ENCODE assay signal across 21 cellular contexts in genomic region chr17:59737324-59737723, GRCh38. TPM values are rescaled to one million over a fixed set of nuclear protein-coding genes. Genes with fewer than 3 reads are reported as not detected.
DNase-seq lines count a peak whose midpoint lies in the region; ATAC-seq and TF ChIP-seq lines count a peak whose summit lies in the region.
"Had no signal": no experiment of that assay in that cellular context is flagged by ENCODE, and none has a peak within 500 bp of the region (broad histone marks: within the 10 kb centered on the region; RNA-seq: fewer than 3 reads in every experiment).

No MANE protein-coding gene starts in this region.

- H3K4me3 Mint-ChIP-seq in activated naive CD8-positive, alpha-beta T cell treated with anti-CD3 and anti-CD28 coated beads, Interleukin-2, amount 50 U/mL, for 24 hours, result no peak overlapping the region
- H3K4me3 Mint-ChIP-seq in activated naive CD8-positive, alpha-beta T cell treated with anti-CD3 and anti-CD28 coated beads for 36 hours, result no peak overlapping the region
- no peak overlapping the region for H3K4me3 Mint-ChIP-seq in T-helper 17 cell
- H3K4me3 Mint-ChIP-seq in activated T-helper 17 cell treated with anti-CD3 and anti-CD28 coated beads, Interleukin-2, amount 50 U/mL, for 72 hours, result no peak overlapping the region
- H3K4me3 Mint-ChIP-seq in CD4-positive, alpha-beta memory T cell, result no peak overlapping the region
- H3K4me3 Mint-ChIP-seq: B cell; CD4-positive, CD25-positive, alpha-beta regulatory T cell; CD8-positive, alpha-beta memory T cell had no signal

- H3K27me3 ChIP-seq in testis (no peaks in the 10 kb centered on the region), body of pancreas (no peaks in the 10 kb centered on the region)
- H3K27me3 ChIP-seq in CD4-positive, alpha-beta memory T cell (ENCODE audit: insufficient read depth, low read length), result no peaks in the 10 kb centered on the region
- H3K27me3 ChIP-seq: BLaER1 had no signal

- TF ChIP-seq CTCF in testis (IDR thresholded peaks at IDR 0.05), result no peak
- TF ChIP-seq CTCF in body of pancreas (IDR thresholded peaks at IDR 0.05), result no peak

- no peak for ATAC-seq in activated naive CD8-positive, alpha-beta T cell treated with anti-CD3 and anti-CD28 coated beads, Interleukin-2, amount 50 U/mL, for 24 hours
- ATAC-seq in T-helper 17 cell (no peak), body of pancreas (no peak), Right ventricle myocardium superior (ENCODE audit: poor library complexity) (no peak)
- ATAC-seq in activated T-helper 17 cell treated with anti-CD3 and anti-CD28 coated beads, Interleukin-2, amount 50 U/mL, for 72 hours (replicated peaks), result no peak
- ATAC-seq: GM12878 had no signal

- H3K27ac ChIP-seq in testis (peak overlapping the region; percentile 26 to 55), body of pancreas (no peak overlapping the region)
- H3K27ac ChIP-seq in CD4-positive, alpha-beta memory T cell (ENCODE audit: low read depth, low read length), result no peak overlapping the region
- H3K27ac ChIP-seq: 22Rv1, BLaER1, C4-2B, GM23248 had no signal

- 91 to 92% methylated on average over 3 of the region's 3 CpGs for WGBS in testis, 2 donors
- WGBS in body of pancreas, 2 donors, result 84 to 85% methylated on average over 3 of the region's 3 CpGs

- intact Hi-C loops in testis (cut with DNase I; ENCODE audit: low total_unique reads), result no loop called here
- intact Hi-C loops in body of pancreas (cut with DNase I), result no loop called here
- intact Hi-C loops in Right ventricle myocardium superior (cut with DNase I), result no loop called here
- intact Hi-C loops in CD4-positive, alpha-beta memory T cell (cut with micrococcal nuclease), result no loop called here

- POLR2A ChIA-PET in CD4-positive, alpha-beta memory T cell (lab: Charles Lee; ENCODE audit: partially characterized antibody), result no interaction called here

- no peaks in the 10 kb centered on the region for H3K27me3 Mint-ChIP-seq in activated naive CD8-positive, alpha-beta T cell treated with anti-CD3 and anti-CD28 coated beads, Interleukin-2, amount 50 U/mL, for 24 hours
- no peaks in the 10 kb centered on the region for H3K27me3 Mint-ChIP-seq in activated naive CD8-positive, alpha-beta T cell treated with anti-CD3 and anti-CD28 coated beads for 36 hours
- H3K27me3 Mint-ChIP-seq in T-helper 17 cell, result no peaks in the 10 kb centered on the region
- H3K27me3 Mint-ChIP-seq in activated T-helper 17 cell treated with anti-CD3 and anti-CD28 coated beads, Interleukin-2, amount 50 U/mL, for 72 hours, result no peaks in the 10 kb centered on the region
- no peaks in the 10 kb centered on the region for H3K27me3 Mint-ChIP-seq in CD4-positive, alpha-beta memory T cell
- H3K27me3 Mint-ChIP-seq: B cell; CD4-positive, CD25-positive, alpha-beta regulatory T cell; CD8-positive, alpha-beta memory T cell had no signal

- H3K4me1 ChIP-seq in testis (peaks cover 10% of the 10 kb centered on the region), body of pancreas (no peaks in the 10 kb centered on the region)
- no peaks in the 10 kb centered on the region for H3K4me1 ChIP-seq in CD4-positive, alpha-beta memory T cell (ENCODE audit: insufficient read depth, low read length)
- H3K4me1 ChIP-seq: BLaER1, HAP-1 had no signal

- H3K36me3 Mint-ChIP-seq in activated naive CD8-positive, alpha-beta T cell treated with anti-CD3 and anti-CD28 coated beads, Interleukin-2, amount 50 U/mL, for 24 hours (ENCODE audit: low read depth), result peaks cover 21% of the 10 kb centered on the region
- peaks cover 16% of the 10 kb centered on the region for H3K36me3 Mint-ChIP-seq in activated naive CD8-positive, alpha-beta T cell treated with anti-CD3 and anti-CD28 coated beads for 36 hours
- no peaks in the 10 kb centered on the region for H3K36me3 Mint-ChIP-seq in T-helper 17 cell (ENCODE audit: low read depth)
- peaks cover 85% of the 10 kb centered on the region for H3K36me3 Mint-ChIP-seq in activated T-helper 17 cell treated with anti-CD3 and anti-CD28 coated beads, Interleukin-2, amount 50 U/mL, for 72 hours (ENCODE audit: low read depth)
- peaks cover 22 to 33% of the 10 kb centered on the region in 2 donors for H3K36me3 Mint-ChIP-seq in CD4-positive, alpha-beta memory T cell

- no peaks in the 10 kb centered on the region for H3K9me3 Mint-ChIP-seq in activated naive CD8-positive, alpha-beta T cell treated with anti-CD3 and anti-CD28 coated beads, Interleukin-2, amount 50 U/mL, for 24 hours
- H3K9me3 Mint-ChIP-seq in activated naive CD8-positive, alpha-beta T cell treated with anti-CD3 and anti-CD28 coated beads for 36 hours, result no peaks in the 10 kb centered on the region
- no peaks in the 10 kb centered on the region for H3K9me3 Mint-ChIP-seq in activated T-helper 17 cell treated with anti-CD3 and anti-CD28 coated beads, Interleukin-2, amount 50 U/mL, for 72 hours
- H3K9me3 Mint-ChIP-seq in CD4-positive, alpha-beta memory T cell, result no peaks in the 10 kb centered on the region
- H3K9me3 Mint-ChIP-seq: CD4-positive, CD25-positive, alpha-beta regulatory T cell; CD8-positive, alpha-beta memory T cell had no signal

- H3K4me1 Mint-ChIP-seq in activated naive CD8-positive, alpha-beta T cell treated with anti-CD3 and anti-CD28 coated beads, Interleukin-2, amount 50 U/mL, for 24 hours, result no peaks in the 10 kb centered on the region
- H3K4me1 Mint-ChIP-seq in activated naive CD8-positive, alpha-beta T cell treated with anti-CD3 and anti-CD28 coated beads for 36 hours, result no peaks in the 10 kb centered on the region
- peaks cover 3% of the 10 kb centered on the region for H3K4me1 Mint-ChIP-seq in T-helper 17 cell
- H3K4me1 Mint-ChIP-seq in activated T-helper 17 cell treated with anti-CD3 and anti-CD28 coated beads, Interleukin-2, amount 50 U/mL, for 72 hours, result no peaks in the 10 kb centered on the region
- no peaks in the 10 kb centered on the region for H3K4me1 Mint-ChIP-seq in CD4-positive, alpha-beta memory T cell
- H3K4me1 Mint-ChIP-seq: B cell; CD8-positive, alpha-beta memory T cell had no signal

- no peaks in the 10 kb centered on the region for H3K9me3 ChIP-seq in T-helper 17 cell (ENCODE audit: control insufficient read depth, low read length, poor library complexity, severe bottlenecking)
- H3K9me3 ChIP-seq in testis, result no peaks in the 10 kb centered on the region
- H3K9me3 ChIP-seq in body of pancreas, result no peaks in the 10 kb centered on the region
- H3K9me3 ChIP-seq in CD4-positive, alpha-beta memory T cell (ENCODE audit: control insufficient read depth in 1 of 2, low read length in 2 of 2), result no peaks in the 10 kb centered on the region
- H3K9me3 ChIP-seq: BLaER1, HAP-1 had no signal

- TF ChIP-seq POLR2A in testis (IDR thresholded peaks at IDR 0.05) (no peak), body of pancreas (IDR thresholded peaks at IDR 0.05) (no peak)

- DNase-seq in activated naive CD8-positive, alpha-beta T cell treated with anti-CD3 and anti-CD28 coated beads, Interleukin-2, amount 50 U/mL, for 24 hours, result no peak
- no peak for DNase-seq in activated naive CD8-positive, alpha-beta T cell treated with anti-CD3 and anti-CD28 coated beads for 36 hours
- DNase-seq in T-helper 17 cell (no peak), testis (no peak), body of pancreas (no peak), Right ventricle myocardium superior (no peak)
- DNase-seq in CD4-positive, alpha-beta memory T cell, result no peak
- DNase-seq: CD4-positive, CD25-positive, alpha-beta regulatory T cell; CD8-positive, alpha-beta memory T cell; DMS 273 treated with DMSO at 0.1 percent for 48 hours; DMS79; EL; GDM1; GM23248 had no signal

- CTCF ChIA-PET in CD4-positive, alpha-beta memory T cell (lab: Charles Lee; ENCODE audit: partially characterized antibody), result no interaction called here

- H3K4me3 ChIP-seq in testis, result no peak overlapping the region
- no peak overlapping the region for H3K4me3 ChIP-seq in body of pancreas
- no peak overlapping the region for H3K4me3 ChIP-seq in CD4-positive, alpha-beta memory T cell (ENCODE audit: low read length in 2 of 2)
- H3K4me3 ChIP-seq: BLaER1, GM12878, GM23248, HAP-1 had no signal

- H3K36me3 ChIP-seq in testis (ENCODE audit: low read depth, missing control alignments), result no peaks in the 10 kb centered on the region
- peaks cover 0 to 6% of the 10 kb centered on the region in 2 donors for H3K36me3 ChIP-seq in body of pancreas (replicated peaks in 1 of 2; ENCODE audit: insufficient read depth in 1 of 2, low read depth in 2 of 2)
- H3K36me3 ChIP-seq in CD4-positive, alpha-beta memory T cell (ENCODE audit: insufficient read depth, low read length), result peaks cover 12% of the 10 kb centered on the region

- H3K27ac Mint-ChIP-seq in activated naive CD8-positive, alpha-beta T cell treated with anti-CD3 and anti-CD28 coated beads, Interleukin-2, amount 50 U/mL, for 24 hours, result peak overlapping the region; percentile 8
- no peak overlapping the region for H3K27ac Mint-ChIP-seq in activated naive CD8-positive, alpha-beta T cell treated with anti-CD3 and anti-CD28 coated beads for 36 hours
- peak overlapping the region; percentile 21 for H3K27ac Mint-ChIP-seq in T-helper 17 cell
- H3K27ac Mint-ChIP-seq in activated T-helper 17 cell treated with anti-CD3 and anti-CD28 coated beads, Interleukin-2, amount 50 U/mL, for 72 hours, result peak overlapping the region; percentile 33
- H3K27ac Mint-ChIP-seq in CD4-positive, alpha-beta memory T cell, result no peak overlapping the region
- H3K27ac Mint-ChIP-seq: B cell; CD4-positive, CD25-positive, alpha-beta regulatory T cell had no signal

RNA-seq across cellular contexts. Expression of gene VMP1, which starts 29.9 kb away (rescaled TPM):
- total RNA-seq in activated naive CD8-positive, alpha-beta T cell treated with anti-CD3 and anti-CD28 coated beads for 36 hours, result 100 to 1,000 TPM; 137 to 143 TPM
- total RNA-seq in T-helper 17 cell, result 100 to 1,000 TPM; 132 to 159 TPM
- total RNA-seq in activated T-helper 17 cell treated with anti-CD3 and anti-CD28 coated beads, Interleukin-2, amount 50 U/mL, for 72 hours, result 100 to 1,000 TPM; 309 to 488 TPM
- 100 to 1,000 TPM; 108 to 144 TPM for total RNA-seq in testis
- polyA plus RNA-seq in testis (ENCODE audit: insufficient read depth, low read depth, low replicate concordance), result 63.1 TPM
- total RNA-seq in body of pancreas, result 100 to 1,000 TPM; 174 to 259 TPM
- 49.4 TPM for total RNA-seq in Right ventricle myocardium superior
- total RNA-seq in CD4-positive, alpha-beta memory T cell, result 100 to 1,000 TPM; 106 to 113 TPM
- polyA plus RNA-seq in CD4-positive, alpha-beta memory T cell, result 10 to 100 TPM; 52.9 to 81.3 TPM

RNA-seq across cellular contexts. Expression of gene PTRH2, which starts 30.1 kb away (rescaled TPM):
- 10 to 100 TPM; 52.7 to 55.2 TPM for total RNA-seq in activated naive CD8-positive, alpha-beta T cell treated with anti-CD3 and anti-CD28 coated beads for 36 hours
- total RNA-seq in T-helper 17 cell (1 to 10 TPM; 6.9 to 9.0 TPM), testis (10 to 100 TPM; 37.7 to 40.5 TPM), body of pancreas (10 to 100 TPM; 15.3 to 15.5 TPM), Right ventricle myocardium superior (9.0 TPM)
- 10 to 100 TPM; 32.4 to 48.6 TPM for total RNA-seq in activated T-helper 17 cell treated with anti-CD3 and anti-CD28 coated beads, Interleukin-2, amount 50 U/mL, for 72 hours
- 41.6 TPM for polyA plus RNA-seq in testis (ENCODE audit: insufficient read depth, low read depth, low replicate concordance)
- 10 to 100 TPM; 17.3 to 17.8 TPM for total RNA-seq in CD4-positive, alpha-beta memory T cell
- 10 to 100 TPM; 16.4 to 19.5 TPM for polyA plus RNA-seq in CD4-positive, alpha-beta memory T cell

Comparison
In these comparisons a context has a peak if more than half of its experiments do, and no peak if none do; other contexts are left out.
1. H3K27ac Mint-ChIP-seq: peak in activated naive CD8-positive, alpha-beta T cell treated with anti-CD3 and anti-CD28 coated beads, Interleukin-2, amount 50 U/mL, for 24 hours (single experiment), T-helper 17 cell (single experiment) and activated T-helper 17 cell treated with anti-CD3 and anti-CD28 coated beads, Interleukin-2, amount 50 U/mL, for 72 hours (single experiment); none in activated naive CD8-positive, alpha-beta T cell treated with anti-CD3 and anti-CD28 coated beads for 36 hours (single experiment) and CD4-positive, alpha-beta memory T cell (0 of 7).
2. H3K27ac ChIP-seq: peak in testis (2 of 2); none in body of pancreas (0 of 4) and CD4-positive, alpha-beta memory T cell (single experiment).